8 cellular contexts compared by ENCODE assay signal in the genomic region with DNA sequence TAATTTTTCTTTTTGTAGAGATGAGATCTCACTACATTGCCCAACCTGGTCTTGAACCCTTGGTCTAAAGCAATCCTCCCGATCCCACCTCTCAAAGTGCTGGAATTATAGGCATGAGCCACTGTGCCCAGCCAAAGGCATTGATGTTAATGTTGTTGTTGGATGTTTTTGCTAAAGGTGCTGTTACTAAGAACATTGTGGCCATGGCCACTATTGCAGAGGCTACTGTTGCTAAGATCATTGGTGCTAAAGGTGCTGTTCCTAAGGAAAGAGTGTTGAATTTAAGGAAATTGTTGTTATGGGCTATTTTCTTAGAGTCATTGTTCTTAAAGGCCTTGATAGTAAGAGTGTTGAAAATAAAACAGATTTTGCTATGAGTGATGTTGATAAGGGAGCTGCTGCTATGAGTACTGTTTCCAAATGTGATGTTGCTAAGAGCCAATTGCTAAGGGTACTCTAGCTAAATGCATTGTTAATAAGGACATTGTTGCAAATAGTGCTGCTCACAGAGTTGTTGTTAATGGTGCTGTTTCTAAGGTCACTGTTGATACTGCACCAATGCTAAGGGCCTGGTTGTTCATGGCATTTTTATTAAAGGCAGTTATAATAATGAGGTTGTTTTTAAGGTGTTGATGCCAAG. TPM values are rescaled to one million over a fixed set of nuclear protein-coding genes. Genes with fewer than 3 reads are reported as not detected.
"Had no signal": no experiment of that assay in that cellular context is flagged by ENCODE, and none has a peak within 500 bp of the region (broad histone marks: within the 10 kb centered on the region; RNA-seq: fewer than 3 reads in every experiment).

No MANE protein-coding gene starts in this region.

RNA-seq across cellular contexts. Expression of a gene that starts 52.0 kb away (rescaled TPM):
- total RNA-seq: HepG2, HT1080, IMR-90, NCI-H460, PC-9, Peyer's patch, RPMI7951, SK-MEL-5 had no signal
- polyA plus RNA-seq: HepG2, IMR-90 had no signal
